18 cellular contexts compared by ENCODE assay signal in genomic region chr1:237879195-237879594, GRCh38. TPM values are rescaled to one million over a fixed set of nuclear protein-coding genes. Genes with fewer than 3 reads are reported as not detected.
DNase-seq lines count a peak whose midpoint lies in the region; ATAC-seq, FAIRE-seq and TF ChIP-seq lines count a peak whose summit lies in the region.
"Had no signal": no experiment of that assay in that cellular context is flagged by ENCODE, and none has a peak within 500 bp of the region (broad histone marks: within the 10 kb centered on the region; RNA-seq: fewer than 3 reads in every experiment).

No MANE protein-coding gene starts in this region.

- in situ Hi-C loops in GM12878 (cut with MboI) = no loop called here

- no peak overlapping the region for H3K4me2 ChIP-seq in GM12878 (ENCODE audit: control insufficient read depth, insufficient read depth)

- H3K79me2 ChIP-seq in GM12878 (ENCODE audit: control insufficient read depth, insufficient read depth, low read length) = no peaks in the 10 kb centered on the region

- TF ChIP-seq RAD21 in GM12878 (IDR thresholded peaks at IDR 0.05; ENCODE audit: insufficient read depth, low read depth, low read length) = no peak

- DNase-seq in ELR (ENCODE audit: low read depth) (peak; percentile 88), M059J (ENCODE audit: low read depth) (peak; percentile 78), GM12878 (ENCODE audit: low read depth, low spot score) (no peak), kidney glomerular epithelial cell (lab: John Stamatoyannopoulos, UW) (peak; percentile 91), GM19238 (ENCODE audit: insufficient read length, low spot score) (no peak), DMS 273 (lab: John Stamatoyannopoulos, UW; ENCODE audit: unreplicated experiment) (no peak)
- no peak for DNase-seq in natural killer cell treated with Interleukin-12 subunit alpha and Interleukin-12 subunit beta and Interleukin-15 and Interleukin-18, amount 100 ng/mL, for 72 hours (ENCODE audit: low spot score)
- DNase-seq: activated effector memory CD4-positive, alpha-beta T cell treated with Interleukin-2 at 50 U/mL for 16 hours; BE2C; dermis blood vessel endothelial cell; DMS 273 treated with DMSO at 0.1 percent for 48 hours; MV-4-11; natural killer cell; NCI-H2081 treated with DMSO at 0.1 percent for 48 hours; RPMI8226 had no signal

- TF ChIP-seq EP300 in GM12878 (IDR thresholded peaks at IDR 0.05; ENCODE audit: borderline replicate concordance in 1 of 2, control insufficient read depth in 1 of 2, low read depth in 2 of 2, low read length in 2 of 2) = no peak

- no peaks in the 10 kb centered on the region for H3K36me3 Mint-ChIP-seq in natural killer cell treated with Interleukin-12 subunit alpha and Interleukin-12 subunit beta and Interleukin-15 and Interleukin-18, amount 100 ng/mL, for 72 hours
- H3K36me3 Mint-ChIP-seq: natural killer cell had no signal

- H3K27ac ChIP-seq in GM12878 (ENCODE audit: control insufficient read depth, insufficient read depth) = no peak overlapping the region

- intact Hi-C loops in GM12878 (cut with micrococcal nuclease; ENCODE audit: unreplicated experiment) = no loop called here

- no peaks in the 10 kb centered on the region for H3K36me3 ChIP-seq in GM12878 (ENCODE audit: control insufficient read depth in 2 of 2, insufficient read depth in 2 of 2, low read length in 1 of 2)
- H3K36me3 ChIP-seq: BE2C had no signal

- POLR2A ChIA-PET in GM12878 (lab: Charles Lee) = no interaction called here

- SMC1A ChIA-PET in GM12878 (lab: Charles Lee; ENCODE audit: uncharacterized antibody, unreplicated experiment) = interaction anchor here (1.2 to 1.7 kb wide), 2 partner anchors 9 to 239 kb away, joined by 3 read pairs; no protein-coding TSS in a partner anchor

- RAD21 ChIA-PET in GM12878 (lab: Charles Lee; ENCODE audit: unreplicated experiment) = no interaction called here

- no peaks in the 10 kb centered on the region for H3K27me3 Mint-ChIP-seq in natural killer cell treated with Interleukin-12 subunit alpha and Interleukin-12 subunit beta and Interleukin-15 and Interleukin-18, amount 100 ng/mL, for 72 hours

- no peak overlapping the region for H3K4me3 Mint-ChIP-seq in natural killer cell treated with Interleukin-12 subunit alpha and Interleukin-12 subunit beta and Interleukin-15 and Interleukin-18, amount 100 ng/mL, for 72 hours
- H3K4me3 Mint-ChIP-seq: natural killer cell; T-helper 1 cell treated with Interleukin-12 subunit alpha and Interleukin-12 subunit beta and Interleukin-4 antibody, amounts not matched to agents 30 μg/mL and 1 μg/mL, for 36 hours had no signal

- H3K4me1 Mint-ChIP-seq in natural killer cell treated with Interleukin-12 subunit alpha and Interleukin-12 subunit beta and Interleukin-15 and Interleukin-18, amount 100 ng/mL, for 72 hours (ENCODE audit: low read depth in 2 of 2) = no peaks in the 10 kb centered on the region
- H3K4me1 Mint-ChIP-seq: natural killer cell had no signal

- H3K9me3 Mint-ChIP-seq in natural killer cell treated with Interleukin-12 subunit alpha and Interleukin-12 subunit beta and Interleukin-15 and Interleukin-18, amount 100 ng/mL, for 72 hours = peaks cover 3% of the 10 kb centered on the region
- H3K9me3 Mint-ChIP-seq: T-helper 1 cell treated with Interleukin-12 subunit alpha and Interleukin-12 subunit beta and Interleukin-4 antibody, amounts not matched to agents 30 μg/mL and 1 μg/mL, for 36 hours had no signal

- no peak for TF ChIP-seq CTCF in GM12878 (IDR thresholded peaks at IDR 0.05 in 2 of 3, conservative IDR thresholded peaks at IDR 0.05 in 1 of 3; ENCODE audit: control insufficient read depth in 2 of 3, extremely low read depth in 1 of 3, insufficient read depth in 1 of 3, low read depth in 3 of 3, low read length in 3 of 3)

- no peaks in the 10 kb centered on the region for H4K20me1 ChIP-seq in GM12878 (ENCODE audit: control insufficient read depth, insufficient read depth)

- no peak overlapping the region for H3K27ac Mint-ChIP-seq in natural killer cell treated with Interleukin-12 subunit alpha and Interleukin-12 subunit beta and Interleukin-15 and Interleukin-18, amount 100 ng/mL, for 72 hours
- H3K27ac Mint-ChIP-seq: natural killer cell; T-helper 1 cell treated with Interleukin-12 subunit alpha and Interleukin-12 subunit beta and Interleukin-4 antibody, amounts not matched to agents 30 μg/mL and 1 μg/mL, for 36 hours had no signal

- no peak overlapping the region for H2AFZ ChIP-seq in GM12878 (ENCODE audit: control insufficient read depth, low read depth, low read length)

- H3K4me1 ChIP-seq in GM12878 (ENCODE audit: control insufficient read depth, insufficient read depth, low read length) = no peaks in the 10 kb centered on the region
- H3K4me1 ChIP-seq: BE2C had no signal

- no TSS peak for BruUV-seq in GM12878 (replicated peaks; lab: Mats Ljungman, UMichigan)

- no peak overlapping the region for H3K4me3 ChIP-seq in GM12878
- H3K4me3 ChIP-seq: lung had no signal

- H3K9me3 ChIP-seq in GM12878 (replicated peaks; ENCODE audit: control insufficient read depth, insufficient read depth, low read length) = no peaks in the 10 kb centered on the region
- H3K9me3 ChIP-seq: BE2C had no signal

- no peak for FAIRE-seq in GM12878 (lab: Jason Lieb, UNC)

- no peak overlapping the region for H3K9ac ChIP-seq in GM12878 (ENCODE audit: control insufficient read depth, insufficient read depth, low read length)

- no peak for TF ChIP-seq POLR2A in GM12878 (IDR thresholded peaks at IDR 0.05; ENCODE audit: low read depth, low read length)

- H3K27me3 ChIP-seq in GM12878 (replicated peaks in 1 of 2; ENCODE audit: control insufficient read depth in 2 of 2, insufficient read depth in 2 of 2, low read length in 1 of 2) = no peaks in the 10 kb centered on the region
- H3K27me3 ChIP-seq: BE2C had no signal

- CTCF ChIA-PET in GM12878 (lab: Yijun Ruan, JAX) = interaction anchor here (2.0 to 3.4 kb wide), 2 partner anchors 15 to 28 kb away, joined by 7 to 15 read pairs; no protein-coding TSS in a partner anchor

- ATAC-seq in GM12878 (peak; percentile 73), HG03571 (IDR thresholded peaks at IDR 0.05; ENCODE audit: unreplicated experiment) (no peak)
- ATAC-seq in natural killer cell treated with Interleukin-12 subunit alpha and Interleukin-12 subunit beta and Interleukin-15 and Interleukin-18, amount 100 ng/mL, for 72 hours = no peak
- ATAC-seq: natural killer cell had no signal

TF ChIP-seq in GM12878, 131 proteins besides CTCF, POLR2A, EP300 and RAD21:
- TF ChIP-seq ASH2L (IDR thresholded peaks at IDR 0.05; ENCODE audit: borderline replicate concordance, low read depth) = no peak

RNA-seq across cellular contexts. Expression of gene ZP4, which starts 11.5 kb away (rescaled TPM):
- not detected in 2 replicates for total RNA-seq in M059J (2014; rRNA removed; shearing (Covaris generic))
- total RNA-seq in GM12878 (2013; cell fraction: nucleolus; rRNA removed) = not detected in 2 replicates
- total RNA-seq in GM12878 (2014; rRNA removed) = not detected in 2 replicates
- not detected in 2 replicates for total RNA-seq in GM12878 (2014; rRNA removed; fragmentation: Illumina TruSeq; extraction: Trizol)
- not detected in 2 replicates for total RNA-seq in GM12878 (2021)
- not detected for polyA plus RNA-seq in GM12878 (2011; ENCODE audit: low read depth)
- polyA plus RNA-seq in GM12878 (2011; rRNA removed) = 0.10 and 0.23 TPM in 2 replicates
- 0.12 and 0.15 TPM in 2 replicates for polyA plus RNA-seq in GM12878 (2011; cell fraction: cytosol; rRNA removed)
- polyA plus RNA-seq in GM12878 (2011; cell fraction: nucleus; rRNA removed) = 0.16 and 0.33 TPM in 2 replicates
- polyA plus RNA-seq in GM12878 (2012) = not detected in 2 replicates
- polyA plus RNA-seq in GM12878 (2014; fragmentation: Illumina TruSeq; extraction: Trizol) = not detected in 2 replicates
- polyA plus RNA-seq in GM12878 (2014; fragmentation: Nextera tagmentation; extraction: Ambion mirVana) = not detected
- not detected in 2 replicates for polyA plus RNA-seq in GM12878 (2014; rRNA removed)
- not detected for polyA plus RNA-seq in GM12878 (2016; fragmentation: Nextera tagmentation; extraction: Ambion mirVana)
- 0.36 TPM in 1 of 2 replicates, not detected in the other for polyA minus RNA-seq in GM12878 (2011; rRNA and poly(A)+ RNA removed)
- polyA minus RNA-seq in GM12878 (2011; cell fraction: cytosol; rRNA and poly(A)+ RNA removed) = not detected in 2 replicates
- polyA minus RNA-seq in GM12878 (2011; cell fraction: nucleus; rRNA and poly(A)+ RNA removed) = 0.29 TPM in 1 of 2 replicates, not detected in the other
- total RNA-seq in natural killer cell treated with Interleukin-12 subunit alpha and Interleukin-12 subunit beta and Interleukin-15 and Interleukin-18, amount 100 ng/mL, for 72 hours = not detected
- total RNA-seq: dermis blood vessel endothelial cell, lung, natural killer cell had no signal
- polyA plus RNA-seq: lung had no signal

Comparison
In these comparisons a context has a peak if more than half of its experiments do, and no peak if none do; other contexts are left out.
1. DNase-seq: peak in ELR (single experiment), M059J (single experiment) and kidney glomerular epithelial cell (single experiment); none in GM12878 (single experiment), natural killer cell treated with Interleukin-12 subunit alpha and Interleukin-12 subunit beta and Interleukin-15 and Interleukin-18, amount 100 ng/mL, for 72 hours (single experiment), GM19238 (single experiment) and DMS 273 (single experiment).